In genomic region chr5:159440235-159440634, GRCh38 we compare ENCODE assay signal across 17 cellular contexts.
DNase-seq lines count a peak whose midpoint lies in the region; ATAC-seq, FAIRE-seq and TF ChIP-seq lines count a peak whose summit lies in the region.
"Had no signal": no experiment of that assay in that cellular context is flagged by ENCODE, and none has a peak within 500 bp of the region (broad histone marks: within the 10 kb centered on the region; RNA-seq: fewer than 3 reads in every experiment).

No MANE protein-coding gene starts in this region.

- no peak overlapping the region for H3K4me3 Mint-ChIP-seq in Caco-2 (ENCODE audit: unreplicated experiment)

- TF ChIP-seq EP300 in K562 (IDR thresholded peaks at IDR 0.05; ENCODE audit: low read length), result no peak

- TF ChIP-seq CTCF in GM12873 (IDR thresholded peaks at IDR 0.05; ENCODE audit: insufficient read depth, low read depth, low read length, missing control alignments), result peak; percentile 53
- peak in 2 of 3 experiments; percentile 34 to 36; a peak in 4 of 6 replicates for TF ChIP-seq CTCF in K562 (IDR thresholded peaks at IDR 0.05 in 2 of 3, conservative IDR thresholded peaks at IDR 0.05 in 1 of 3; ENCODE audit: insufficient read depth in 2 of 3, low read depth in 1 of 3, low read length in 3 of 3)
- TF ChIP-seq CTCF in Caco-2 (IDR thresholded peaks at IDR 0.05; ENCODE audit: insufficient read depth in 1 of 2, low read depth in 1 of 2, low read length in 1 of 2, severe bottlenecking in 1 of 2, unreplicated experiment in 1 of 2), result no peak

- H3K27ac Mint-ChIP-seq in Caco-2 (ENCODE audit: unreplicated experiment), result no peak overlapping the region

- peak in 1 of 4 experiments; percentile 4 for DNase-seq in K562 (ENCODE audit: extremely low read depth in 1 of 4, low spot score in 3 of 4)
- DNase-seq in NCI-H1092 (lab: John Stamatoyannopoulos, UW), result no peak
- no peak for DNase-seq in Caco-2
- no peak for DNase-seq in NCI-H1048 (lab: John Stamatoyannopoulos, UW)
- DNase-seq: activated CD4-positive, CD25-positive, alpha-beta regulatory T cell; activated naive CD4-positive, alpha-beta T cell treated with Interleukin-2 at 50 U/mL for 16 hours; body of pancreas; DMS153; left ventricle myocardium inferior; NCI-H1436; stimulated activated CD4-positive, alpha-beta T cell treated with anti-CD3 and anti-CD28 coated beads, Interleukin-12 subunit alpha, Interleukin-12 subunit beta, amount 100 ng/mL, for 4 hours had no signal

- FAIRE-seq in K562 (lab: Jason Lieb, UNC), result no peak
- FAIRE-seq: GM12892 had no signal

- H3K4me3 ChIP-seq in K562, result no peak overlapping the region
- no peak overlapping the region for H3K4me3 ChIP-seq in Caco-2 (ENCODE audit: low read depth, low read length)
- H3K4me3 ChIP-seq: body of pancreas, left ventricle myocardium inferior, suprapubic skin had no signal

- ATAC-seq in GM19452 (IDR thresholded peaks at IDR 0.05; ENCODE audit: unreplicated experiment) (peak; percentile 53), HG02870 (IDR thresholded peaks at IDR 0.05; ENCODE audit: unreplicated experiment) (peak; percentile 51), K562 (peak; percentile 70), HG03460 (IDR thresholded peaks at IDR 0.05; ENCODE audit: unreplicated experiment) (no peak)
- ATAC-seq: body of pancreas had no signal

- TF ChIP-seq POLR2A in K562 (conservative IDR thresholded peaks at IDR 0.05), result no peak

- H3K4me1 ChIP-seq in K562 (replicated peaks in 1 of 2; ENCODE audit: control insufficient read depth in 2 of 2, insufficient read depth in 2 of 2, low read length in 2 of 2) (no peaks in the 10 kb centered on the region), Caco-2 (no peaks in the 10 kb centered on the region)
- H3K4me1 ChIP-seq: body of pancreas, suprapubic skin had no signal

- no peaks in the 10 kb centered on the region for H3K36me3 ChIP-seq in K562 (ENCODE audit: control insufficient read depth, insufficient read depth, low read length)
- H3K36me3 ChIP-seq in Caco-2 (ENCODE audit: control insufficient read depth, insufficient read depth, low read length), result no peaks in the 10 kb centered on the region
- H3K36me3 ChIP-seq: left ventricle myocardium inferior, suprapubic skin had no signal

- H4K20me1 ChIP-seq in K562 (replicated peaks; ENCODE audit: control insufficient read depth, insufficient read depth, low read length), result no peaks in the 10 kb centered on the region

- no TSS peak for BruUV-seq in K562 (replicated peaks; lab: Mats Ljungman, UMichigan)
- no TSS peak for BruUV-seq in Caco-2 (replicated peaks; lab: Mats Ljungman, UMichigan)

- no peak overlapping the region for H3K9ac ChIP-seq in K562 (ENCODE audit: insufficient read depth in 1 of 2, low read depth in 2 of 2, low read length in 2 of 2)

- H3K4me2 ChIP-seq in K562 (ENCODE audit: insufficient read depth, low read length), result no peak overlapping the region

- in situ Hi-C loops in K562 (cut with MboI), result loop anchor here (10.0 kb wide), 1 partner anchor 535 kb away; no protein-coding TSS in a partner anchor

- no peaks in the 10 kb centered on the region for H3K79me2 ChIP-seq in K562 (ENCODE audit: control insufficient read depth, insufficient read depth, low read length)

- H3K27me3 Mint-ChIP-seq in Caco-2 (ENCODE audit: insufficient read depth, unreplicated experiment), result peaks cover 24% of the 10 kb centered on the region

- peaks cover 0 to 7% of the 10 kb centered on the region in 2 experiments; a peak in 2 of 5 replicates for H3K27me3 ChIP-seq in K562 (ENCODE audit: control insufficient read depth in 2 of 2, insufficient read depth in 2 of 2, low read length in 2 of 2)
- no peaks in the 10 kb centered on the region for H3K27me3 ChIP-seq in Caco-2 (replicated peaks; ENCODE audit: control insufficient read depth, insufficient read depth, low read length)
- H3K27me3 ChIP-seq: body of pancreas, suprapubic skin had no signal

- no peak overlapping the region for H2AFZ ChIP-seq in K562 (ENCODE audit: low read depth, low read length)

- POLR2A ChIA-PET in K562 (lab: Yijun Ruan, JAX) (no interaction called here), Caco-2 (lab: Charles Lee) (no interaction called here)

- 1% methylated on average over 7 of the region's 7 CpGs for WGBS in K562 (ENCODE audit: insufficient coverage, low coverage, missing lambda C conversion rate)

- no peak overlapping the region for H3K27ac ChIP-seq in K562 (ENCODE audit: extremely low read depth, low read depth, low read length)
- H3K27ac ChIP-seq: body of pancreas, suprapubic skin had no signal

- H3K9me3 ChIP-seq in K562 (replicated peaks; ENCODE audit: control insufficient read depth, insufficient read depth, low read depth, low read length) (no peaks in the 10 kb centered on the region), Caco-2 (no peaks in the 10 kb centered on the region)
- H3K9me3 ChIP-seq: body of pancreas, left ventricle myocardium inferior, suprapubic skin had no signal

- peak in 1 of 2 experiments; percentile 5; a peak in 1 of 4 replicates for TF ChIP-seq RAD21 in K562 (CRISPR knock-in tag; conservative IDR thresholded peaks at IDR 0.05 in 1 of 2, IDR thresholded peaks at IDR 0.05 in 1 of 2)

- CTCF ChIA-PET in K562 (lab: Yijun Ruan, JAX; ENCODE audit: low intra/inter-chr PET ratio) (no interaction called here), Caco-2 (lab: Charles Lee) (no interaction called here)

- no peaks in the 10 kb centered on the region for H3K4me1 Mint-ChIP-seq in Caco-2 (ENCODE audit: low read depth, unreplicated experiment)

- no peaks in the 10 kb centered on the region for H3K36me3 Mint-ChIP-seq in Caco-2 (ENCODE audit: insufficient read depth, unreplicated experiment)

- no peaks in the 10 kb centered on the region for H3K9me3 Mint-ChIP-seq in Caco-2 (ENCODE audit: unreplicated experiment)

- intact Hi-C loops in K562 (cut with micrococcal nuclease) (loop anchor here (5.0 to 10.0 kb wide), 3 partner anchors 242 to 477 kb away; partner anchors contain the start of gene ADRA1B), Caco-2 (cut with micrococcal nuclease; ENCODE audit: unreplicated experiment) (loop anchor here (2.0 to 10.0 kb wide), 4 partner anchors 153 to 952 kb away; no protein-coding TSS in a partner anchor)

- H3K9me1 ChIP-seq in K562 (ENCODE audit: control insufficient read depth, insufficient read depth, low read length), result no peaks in the 10 kb centered on the region

TF ChIP-seq in K562, 482 proteins besides CTCF, POLR2A, EP300 and RAD21:
- TF ChIP-seq ZNF778 (CRISPR knock-in tag; IDR thresholded peaks at IDR 0.05), result no peak
- TF ChIP-seq NUFIP1 (IDR thresholded peaks at IDR 0.05; ENCODE audit: partially characterized antibody), result no peak
- peak; percentile 13; the same call in 1 of the 2 replicates for TF ChIP-seq SPI1 (IDR thresholded peaks at IDR 0.05; ENCODE audit: borderline replicate concordance, low read depth, low read length)
- no peak for TF ChIP-seq CEBPG (CRISPR knock-in tag; IDR thresholded peaks at IDR 0.05)
- TF ChIP-seq CEBPG (tag; conservative IDR thresholded peaks at IDR 0.05 in 1 of 2, IDR thresholded peaks at IDR 0.05 in 1 of 2), result no peak
- TF ChIP-seq FOS (IDR thresholded peaks at IDR 0.05; ENCODE audit: extremely low read depth, insufficient read length), result no peak
- no peak for TF ChIP-seq RBM15 (IDR thresholded peaks at IDR 0.05; ENCODE audit: insufficient read depth, low read length)

Comparison
In these comparisons a context has a peak if more than half of its experiments do, and no peak if none do; other contexts are left out.
1. CTCF ChIP-seq: peak in GM12873 (single experiment) and K562 (2 of 3); none in Caco-2 (0 of 2).